Comparison of ENCODE assay signal across 11 cellular contexts in the genomic region with DNA sequence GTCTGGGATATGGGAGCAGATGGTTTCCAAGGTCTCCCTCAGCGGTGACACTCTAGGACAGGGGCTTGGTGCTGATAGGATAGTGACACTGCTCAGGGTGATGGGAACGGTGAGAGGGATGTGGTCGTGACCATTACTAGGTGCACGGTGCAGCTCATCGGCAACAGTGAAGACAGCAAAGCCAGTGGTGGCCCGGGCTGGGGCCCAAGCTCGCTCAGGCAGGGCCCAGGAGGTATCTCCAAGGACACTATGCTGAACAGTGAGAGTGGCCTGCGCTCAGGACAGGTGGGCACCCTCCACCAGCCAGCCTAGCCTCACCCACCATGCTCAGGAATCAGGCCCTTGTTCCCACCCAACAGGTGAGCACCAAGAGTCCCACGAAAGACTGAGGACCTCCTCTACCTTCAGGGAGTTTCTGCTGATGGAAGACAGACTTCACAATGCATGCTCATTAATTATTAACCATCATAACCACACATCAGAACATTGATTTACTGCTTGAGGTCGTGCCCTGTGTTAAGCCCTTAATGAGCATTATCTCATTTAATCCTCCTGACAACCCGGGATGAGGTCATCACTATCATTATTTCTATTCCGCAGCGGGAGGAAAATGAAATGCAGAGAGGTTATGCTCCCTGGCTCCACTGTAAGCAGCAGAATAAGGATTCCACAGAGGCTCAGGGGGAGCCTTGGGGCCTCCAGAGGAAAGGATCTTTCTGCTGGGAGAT.
DNase-seq lines count a peak whose midpoint lies in the region; ATAC-seq and TF ChIP-seq lines count a peak whose summit lies in the region.
"Had no signal": no experiment of that assay in that cellular context is flagged by ENCODE, and none has a peak within 500 bp of the region (broad histone marks: within the 10 kb centered on the region; RNA-seq: fewer than 3 reads in every experiment).

No MANE protein-coding gene starts in this region.

- TF ChIP-seq CTCF in MCF 10A (IDR thresholded peaks at IDR 0.05; ENCODE audit: unreplicated experiment) (no peak), breast epithelium (IDR thresholded peaks at IDR 0.05) (no peak), RWPE2 (IDR thresholded peaks at IDR 0.05; ENCODE audit: poor library complexity, severe bottlenecking) (no peak), type B pancreatic cell (conservative IDR thresholded peaks at IDR 0.05) (no peak), mucosa of descending colon (IDR thresholded peaks at IDR 0.05) (no peak)

- H3K4me1 ChIP-seq in breast epithelium (no peaks in the 10 kb centered on the region), RWPE2 (ENCODE audit: insufficient read depth, poor library complexity, severe bottlenecking) (peaks cover 40% of the 10 kb centered on the region), mucosa of descending colon (ENCODE audit: low read depth) (peaks cover 9% of the 10 kb centered on the region)
- H3K4me1 ChIP-seq: prostate gland had no signal

- no peaks in the 10 kb centered on the region for H3K9me3 ChIP-seq in breast epithelium
- no peaks in the 10 kb centered on the region for H3K9me3 ChIP-seq in RWPE2 (ENCODE audit: severe bottlenecking)
- H3K9me3 ChIP-seq in mucosa of descending colon: no peaks in the 10 kb centered on the region
- H3K9me3 ChIP-seq: BLaER1 treated with 17β-estradiol and CSF1 and Interleukin-3, amounts not matched to agents 10 nM and 100 nM; prostate gland had no signal

- H3K27ac ChIP-seq in breast epithelium (no peak overlapping the region), RWPE2 (ENCODE audit: poor library complexity, severe bottlenecking) (peak overlapping the region; percentile 79)
- H3K27ac ChIP-seq: prostate gland had no signal

- DNase-seq in MCF 10A (ENCODE audit: unreplicated experiment) (no peak), breast epithelium (ENCODE audit: low spot score in 2 of 2) (no peak), RWPE2 (ENCODE audit: low spot score) (no peak), type B pancreatic cell (ENCODE audit: extremely low spot score, unreplicated experiment) (no peak), mucosa of descending colon (no peak), hippocampal formation (lab: John Stamatoyannopoulos, UW) (no peak)
- DNase-seq: NCI-H187 treated with DMSO at 0.1 percent for 48 hours had no signal

- H3K9me3 Mint-ChIP-seq in MCF 10A (ENCODE audit: unreplicated experiment): no peaks in the 10 kb centered on the region
- H3K9me3 Mint-ChIP-seq in type B pancreatic cell: no peaks in the 10 kb centered on the region

- H3K4me3 Mint-ChIP-seq in MCF 10A (ENCODE audit: unreplicated experiment) (no peak overlapping the region), type B pancreatic cell (peak overlapping the region; percentile 34)

- H3K36me3 ChIP-seq in breast epithelium: no peaks in the 10 kb centered on the region
- no peaks in the 10 kb centered on the region for H3K36me3 ChIP-seq in RWPE2 (ENCODE audit: low read depth)
- H3K36me3 ChIP-seq in mucosa of descending colon (ENCODE audit: low read depth): no peaks in the 10 kb centered on the region
- H3K36me3 ChIP-seq: BLaER1 treated with 17β-estradiol and CSF1 and Interleukin-3, amounts not matched to agents 10 nM and 100 nM; prostate gland had no signal

- H3K27me3 ChIP-seq in breast epithelium: no peaks in the 10 kb centered on the region
- no peaks in the 10 kb centered on the region for H3K27me3 ChIP-seq in RWPE2 (ENCODE audit: insufficient read depth, poor library complexity, severe bottlenecking)

- CTCF ChIA-PET in MCF 10A (lab: Yijun Ruan, JAX): no interaction called here

- BruUV-seq in MCF 10A (replicated peaks; lab: Mats Ljungman, UMichigan): no TSS peak

- ATAC-seq in RWPE2 (ENCODE audit: low read depth) (no peak), esophagus mucosa (peak; percentile 41), mucosa of descending colon (no peak), GM21515 (IDR thresholded peaks at IDR 0.05; ENCODE audit: unreplicated experiment) (no peak)

- H3K4me1 Mint-ChIP-seq in MCF 10A (ENCODE audit: insufficient read depth, unreplicated experiment) (peaks cover 37% of the 10 kb centered on the region), type B pancreatic cell (ENCODE audit: unreplicated experiment) (peaks cover 38% of the 10 kb centered on the region)

- peak overlapping the region; percentile 55 for H3K27ac Mint-ChIP-seq in MCF 10A (ENCODE audit: low read depth, unreplicated experiment)
- H3K27ac Mint-ChIP-seq in type B pancreatic cell: peak overlapping the region; percentile 87

- POLR2A ChIA-PET in MCF 10A (lab: Yijun Ruan, JAX): no interaction called here

- no peaks in the 10 kb centered on the region for H3K36me3 Mint-ChIP-seq in MCF 10A (ENCODE audit: insufficient read depth, unreplicated experiment)
- no peaks in the 10 kb centered on the region for H3K36me3 Mint-ChIP-seq in type B pancreatic cell

- H3K4me3 ChIP-seq in breast epithelium: no peak overlapping the region
- H3K4me3 ChIP-seq in RWPE2 (ENCODE audit: severe bottlenecking): no peak overlapping the region
- no peak overlapping the region for H3K4me3 ChIP-seq in mucosa of descending colon
- H3K4me3 ChIP-seq: BLaER1 treated with 17β-estradiol and CSF1 and Interleukin-3, amounts not matched to agents 10 nM and 100 nM; prostate gland had no signal

- no peak for TF ChIP-seq POLR2A in breast epithelium (IDR thresholded peaks at IDR 0.05)

- intact Hi-C loops in MCF 10A (cut with micrococcal nuclease) (no loop called here), breast epithelium (cut with DNase I; ENCODE audit: low total_unique reads) (no loop called here), mucosa of descending colon (cut with DNase I, micrococcal nuclease) (no loop called here)

- H3K27me3 Mint-ChIP-seq in MCF 10A (ENCODE audit: insufficient read depth, unreplicated experiment): no peaks in the 10 kb centered on the region
- H3K27me3 Mint-ChIP-seq in type B pancreatic cell: peaks cover 11% of the 10 kb centered on the region
